ENCODE assay signal across 17 cellular contexts in the genomic region with DNA sequence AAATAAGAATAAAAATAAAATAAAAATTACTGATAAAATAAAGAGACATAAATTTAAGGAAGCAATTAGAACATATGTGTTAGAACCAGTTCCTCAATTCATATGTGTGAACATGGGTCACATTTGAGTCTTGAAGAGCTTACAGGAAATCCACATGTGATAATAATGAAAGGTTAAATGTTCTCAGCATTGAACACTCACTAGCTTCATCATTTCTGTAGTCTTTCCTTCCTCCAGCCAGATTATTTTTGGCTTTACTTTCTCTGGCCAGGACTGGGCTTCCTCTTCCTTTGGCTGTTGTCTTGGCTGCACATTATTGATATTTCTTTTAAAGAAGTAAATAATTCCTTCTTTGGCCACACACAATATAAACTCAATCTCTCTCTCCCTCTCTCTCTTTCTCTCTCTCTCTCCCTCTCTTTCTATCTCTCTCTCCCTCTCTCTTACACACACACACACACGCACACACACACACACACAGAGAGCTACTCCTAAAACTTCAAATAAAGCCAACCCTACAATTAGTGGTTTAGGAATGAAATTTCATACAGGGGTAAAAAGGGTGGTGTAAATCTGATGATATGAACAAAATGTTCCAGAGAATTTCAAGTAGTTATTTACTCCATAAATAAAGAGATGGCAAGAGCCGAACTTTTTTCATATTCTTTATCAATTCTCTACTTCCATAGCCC.
A peak's percentile ranks its signal among the peaks of the same experiment; 100 is the strongest.
DNase-seq lines count a peak whose midpoint lies in the region; ATAC-seq, FAIRE-seq and TF ChIP-seq lines count a peak whose summit lies in the region.
"Had no signal": no experiment of that assay in that cellular context is flagged by ENCODE, and none has a peak within 500 bp of the region (broad histone marks: within the 10 kb centered on the region; RNA-seq: fewer than 3 reads in every experiment).

No MANE protein-coding gene starts in this region.

- peak overlapping the region; percentile 75 for H3K27ac ChIP-seq in A673 (ENCODE audit: low read depth, low read length, poor library complexity, severe bottlenecking)
- H3K27ac ChIP-seq in GM23338 (ENCODE audit: low read depth) = no peak overlapping the region
- no peak overlapping the region for H3K27ac ChIP-seq in mammary epithelial cell (ENCODE audit: insufficient read depth, low read depth, low read length)
- H3K27ac ChIP-seq: neutrophil had no signal

- peaks cover 15% of the 10 kb centered on the region; the same call in 2 of the 3 replicates for H3K36me3 Mint-ChIP-seq in GM23338 (ENCODE audit: low read depth)
- no peaks in the 10 kb centered on the region for H3K36me3 Mint-ChIP-seq in memory B cell

- BruUV-seq in A673 (replicated peaks; lab: Mats Ljungman, UMichigan) = no TSS peak
- BruUV-seq in mammary epithelial cell (replicated peaks; lab: Mats Ljungman, UMichigan) = no TSS peak

- H3K27ac Mint-ChIP-seq in GM23338 (no peak overlapping the region), memory B cell (no peak overlapping the region)

- no peaks in the 10 kb centered on the region for H3F3A ChIP-seq in GM23338 (replicated peaks; ENCODE audit: low read depth)

- H3K9me3 Mint-ChIP-seq in GM23338 = peaks cover 17% of the 10 kb centered on the region
- no peaks in the 10 kb centered on the region for H3K9me3 Mint-ChIP-seq in memory B cell

- WGBS in mammary epithelial cell (ENCODE audit: low coverage, missing lambda C conversion rate) = 100% methylated on average over 2 of the region's 2 CpGs

- FAIRE-seq in D721Med (lab: Jason Lieb, UNC) = no peak
- FAIRE-seq: urothelium cell line had no signal

- intact Hi-C loops in A673 (cut with micrococcal nuclease; ENCODE audit: unreplicated experiment) = no loop called here
- intact Hi-C loops in mammary epithelial cell (cut with micrococcal nuclease) = no loop called here

- no peak for DNase-seq in A673 (ENCODE audit: low spot score)
- no peak for DNase-seq in GM23338 (ENCODE audit: low spot score)
- DNase-seq in mammary epithelial cell = no peak
- DNase-seq in memory B cell (ENCODE audit: low spot score in 2 of 2) = no peak
- DNase-seq in AG20443 (ENCODE audit: low spot score) = no peak
- no peak for DNase-seq in D721Med (ENCODE audit: insufficient read length, low spot score)
- DNase-seq: activated CD4-positive, alpha-beta T cell treated with anti-CD3 and anti-CD28 coated beads for 48 hours; activated T-cell treated with anti-CD3 and anti-CD28 coated beads, Interleukin-2, amount 50 U/mL, for 4 hours; anterior cingulate cortex; DMS53; Peyer's patch; stimulated activated CD8-positive, alpha-beta memory T cell treated with anti-CD3 and anti-CD28 coated beads, Interleukin-4, amount 100 ng/mL, for 48 hours had no signal

- H3K36me3 ChIP-seq in A673 (ENCODE audit: insufficient read depth, low read length, poor library complexity, severe bottlenecking) (no peaks in the 10 kb centered on the region), GM23338 (ENCODE audit: insufficient read depth) (no peaks in the 10 kb centered on the region), mammary epithelial cell (ENCODE audit: insufficient read depth, low read length) (no peaks in the 10 kb centered on the region)
- H3K36me3 ChIP-seq: gastroesophageal sphincter, neutrophil, Peyer's patch had no signal

- H3K4me3 Mint-ChIP-seq in GM23338 (no peak overlapping the region), memory B cell (no peak overlapping the region)
- H3K4me3 Mint-ChIP-seq: activated T-cell treated with anti-CD3 and anti-CD28 coated beads, Interleukin-2, amount 50 U/mL, for 4 hours had no signal

- H3K9ac ChIP-seq in mammary epithelial cell (ENCODE audit: insufficient read depth, low read length) = no peak overlapping the region

- no peaks in the 10 kb centered on the region for H3K27me3 ChIP-seq in A673 (replicated peaks; ENCODE audit: insufficient read depth, low read depth, low read length, poor library complexity)
- no peaks in the 10 kb centered on the region for H3K27me3 ChIP-seq in GM23338 (ENCODE audit: insufficient read depth)
- H3K27me3 ChIP-seq in mammary epithelial cell (ENCODE audit: insufficient read depth, low read length) = no peaks in the 10 kb centered on the region
- H3K27me3 ChIP-seq: gastroesophageal sphincter, neutrophil, Peyer's patch had no signal

- H3K27me3 Mint-ChIP-seq in GM23338 (ENCODE audit: insufficient read depth, low read depth, poor library complexity) (peaks cover 1% of the 10 kb centered on the region), memory B cell (peaks cover 2% of the 10 kb centered on the region)

- H4K20me1 ChIP-seq in GM23338 (replicated peaks; ENCODE audit: insufficient read depth) = no peaks in the 10 kb centered on the region
- no peaks in the 10 kb centered on the region for H4K20me1 ChIP-seq in mammary epithelial cell (ENCODE audit: insufficient read depth, low read length)

- TF ChIP-seq CTCF in A673 (conservative IDR thresholded peaks at IDR 0.05; ENCODE audit: low read depth, low read length) (no peak), GM23338 (conservative IDR thresholded peaks at IDR 0.05; ENCODE audit: low read depth in 2 of 2) (no peak), mammary epithelial cell (conservative IDR thresholded peaks at IDR 0.05 in 1 of 2, IDR thresholded peaks at IDR 0.05 in 1 of 2; ENCODE audit: extremely low read depth in 1 of 2, insufficient read depth in 1 of 2, low read depth in 1 of 2, low read length in 2 of 2) (no peak), D721Med (IDR thresholded peaks at IDR 0.05; ENCODE audit: insufficient read depth, missing control alignments) (no peak)

- H3K4me1 ChIP-seq in A673 (ENCODE audit: insufficient read depth, low read length, poor library complexity, severe bottlenecking) (peaks cover 15% of the 10 kb centered on the region), GM23338 (ENCODE audit: insufficient read depth) (no peaks in the 10 kb centered on the region), mammary epithelial cell (ENCODE audit: insufficient read depth, low read length) (peaks cover 10% of the 10 kb centered on the region)

- dilution Hi-C loops in mammary epithelial cell (cut with HindIII; ENCODE audit: low sequenced_read_pairs) = no loop called here

- H3K4me1 Mint-ChIP-seq in GM23338 = no peaks in the 10 kb centered on the region
- peaks cover 5% of the 10 kb centered on the region for H3K4me1 Mint-ChIP-seq in memory B cell

- H3K4me3 ChIP-seq in A673 (ENCODE audit: low read depth, low read length, poor library complexity, severe bottlenecking) (no peak overlapping the region), GM23338 (no peak overlapping the region), mammary epithelial cell (replicated peaks in 1 of 3; ENCODE audit: insufficient read depth in 1 of 3, low read depth in 2 of 3, low read length in 3 of 3) (no peak overlapping the region)
- H3K4me3 ChIP-seq: gastroesophageal sphincter, Peyer's patch had no signal

- POLR2A ChIA-PET in A673 (lab: Charles Lee; ENCODE audit: low non-redundant PET) = no interaction called here

- H3K9me2 ChIP-seq in GM23338 (ENCODE audit: insufficient read depth) = peaks cover 1% of the 10 kb centered on the region; the same call in 1 of the 2 replicates

- H2AFZ ChIP-seq in GM23338 = 0 out of 2 replicates have a peak overlapping the region, but pooled peaks have one; percentile 3
- peak overlapping the region; percentile 39 for H2AFZ ChIP-seq in mammary epithelial cell (ENCODE audit: low read depth, low read length)

- CTCF ChIA-PET in A673 (lab: Charles Lee) = no interaction called here
- CTCF ChIA-PET in mammary epithelial cell (lab: Charles Lee; ENCODE audit: low non-redundant PET) = no interaction called here

- in situ Hi-C loops in mammary epithelial cell (cut with MboI; ENCODE audit: low sequenced_read_pairs in 2 of 2) = no loop called here

- no peak overlapping the region for H3K4me2 ChIP-seq in GM23338
- H3K4me2 ChIP-seq in mammary epithelial cell (ENCODE audit: insufficient read depth, low read depth, low read length) = no peak overlapping the region

- H3K9me3 ChIP-seq in A673 (ENCODE audit: low read depth, low read length, poor library complexity, severe bottlenecking) (peaks cover 3% of the 10 kb centered on the region), mammary epithelial cell (replicated peaks; ENCODE audit: insufficient read depth, low read length) (no peaks in the 10 kb centered on the region)
- H3K9me3 ChIP-seq: gastroesophageal sphincter, neutrophil, Peyer's patch had no signal

- H3K79me2 ChIP-seq in GM23338 (replicated peaks; ENCODE audit: insufficient read depth) = no peaks in the 10 kb centered on the region
- no peaks in the 10 kb centered on the region for H3K79me2 ChIP-seq in mammary epithelial cell (ENCODE audit: insufficient read depth, low read length)

- ATAC-seq in GM23338 (no peak), memory B cell (ENCODE audit: low read depth) (peak; percentile 77), GM21360 (IDR thresholded peaks at IDR 0.05; ENCODE audit: unreplicated experiment) (no peak), GM18873 (IDR thresholded peaks at IDR 0.05; ENCODE audit: low FRiP score, unreplicated experiment) (no peak)
- ATAC-seq: activated T-cell treated with anti-CD3 and anti-CD28 coated beads, Interleukin-2, amount 50 U/mL, for 4 hours; gastroesophageal sphincter had no signal

TF ChIP-seq in GM23338, 12 proteins besides CTCF, POLR2A, EP300 and RAD21 (continues in another document):
- no peak for TF ChIP-seq NANOG (IDR thresholded peaks at IDR 0.05; ENCODE audit: borderline replicate concordance)
